In the genomic region with DNA sequence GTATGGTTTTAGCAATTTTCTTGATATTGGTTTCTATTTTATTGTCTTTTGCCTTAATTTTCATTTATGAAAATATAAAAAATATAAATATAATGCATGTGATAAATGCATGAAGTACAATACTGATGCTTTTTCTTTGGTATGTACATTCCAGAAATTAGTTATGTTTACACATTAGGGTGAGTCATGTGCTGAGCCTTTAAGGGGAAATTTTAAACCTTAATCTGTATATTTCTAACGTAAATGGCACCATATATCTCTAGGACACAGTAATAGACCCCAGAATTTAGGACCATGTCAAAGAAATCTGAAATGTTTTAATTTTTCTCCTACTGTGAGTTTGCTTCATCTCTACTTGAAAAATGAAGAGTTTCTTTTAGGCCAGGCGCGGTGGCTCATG, we compare ENCODE assay signal across 24 cellular contexts.
"Had no signal": no experiment of that assay in that cellular context is flagged by ENCODE, and none has a peak within 500 bp of the region (broad histone marks: within the 10 kb centered on the region; RNA-seq: fewer than 3 reads in every experiment).

No MANE protein-coding gene starts in this region.

- H3K9me2 ChIP-seq: SK-N-SH had no signal

- DNase-seq: activated CD4-positive, alpha-beta memory T cell treated with anti-CD3 and anti-CD28 coated beads, Interleukin-2, amount 10 ng/mL, durations not matched to agents 7 days and 5 days; activated CD4-positive, alpha-beta T cell treated with anti-CD3 and anti-CD28 coated beads for 36 hours; activated CD4-positive, alpha-beta T cell treated with anti-CD3 and anti-CD28 coated beads, Interleukin-2, amount 50 U/mL, for 1 hour; activated naive CD4-positive, alpha-beta T cell treated with anti-CD3 and anti-CD28 coated beads, Interleukin-2, amount 50 U/mL, for 16 hours; activated naive CD8-positive, alpha-beta T cell treated with anti-CD3 and anti-CD28 coated beads, Interleukin-2, amount 10 ng/mL, durations not matched to agents 7 days and 5 days; activated T-cell treated with anti-CD3 and anti-CD28 coated beads, Interleukin-2, amount 50 U/mL, for 72 hours; amniotic stem cell; body of pancreas; NCI-H1092; NCI-H1417; NCI-H1930; NCI-H345; NCI-H510A; NCI-H69; NK-92 treated with Interleukin-12 subunit alpha and Interleukin-12 subunit beta, amount 100 ng/mL, for 24 hours; OCI-M1; Peyer's patch; Right ventricle myocardium superior; SJCRH30; SK-N-SH; T-helper 1 cell; WERI-Rb-1 had no signal

- H3K4me3 ChIP-seq: ascending aorta, body of pancreas, Peyer's patch, SJCRH30 had no signal

- H3K4me2 ChIP-seq: SK-N-SH had no signal

- H3K27me3 ChIP-seq: ascending aorta, body of pancreas, Peyer's patch, SJCRH30 had no signal

- H3K4me1 ChIP-seq: body of pancreas, Peyer's patch, SJCRH30 had no signal

- H3K9ac ChIP-seq: SK-N-SH had no signal

- H3K36me3 ChIP-seq: ascending aorta, Peyer's patch, SJCRH30, WERI-Rb-1 had no signal

- ATAC-seq: activated CD4-positive, alpha-beta T cell treated with anti-CD3 and anti-CD28 coated beads for 36 hours; activated T-cell treated with anti-CD3 and anti-CD28 coated beads, Interleukin-2, amount 50 U/mL, for 72 hours; body of pancreas had no signal

- H3K27ac ChIP-seq: ascending aorta, body of pancreas, Peyer's patch, RWPE1, SJCRH30, WERI-Rb-1 had no signal

- H3K9me3 ChIP-seq: ascending aorta, body of pancreas, Peyer's patch, SK-N-SH had no signal
